ENCODE assay signal across 8 cellular contexts in the genomic region with DNA sequence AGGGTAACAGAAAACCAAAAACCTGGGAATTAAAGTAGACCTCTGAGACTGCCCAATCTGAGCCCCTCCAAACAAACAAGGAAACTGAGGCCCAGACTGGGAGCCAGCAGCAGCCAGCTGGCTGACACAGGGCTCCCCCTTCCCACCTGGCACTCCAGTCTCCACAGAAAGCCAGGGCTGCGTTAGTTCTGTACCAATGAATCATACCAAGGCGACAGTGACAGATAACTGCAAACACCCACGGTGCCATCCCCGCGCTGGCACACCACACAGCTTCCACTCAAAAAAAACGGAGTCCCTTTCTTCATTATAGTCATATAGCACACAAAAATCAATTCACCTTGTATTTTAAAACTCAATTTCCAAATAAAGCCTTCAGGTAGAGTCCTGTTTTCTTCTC. TPM values are rescaled to one million over a fixed set of nuclear protein-coding genes. Genes with fewer than 3 reads are reported as not detected.
A peak's percentile ranks its signal among the peaks of the same experiment; 100 is the strongest.
DNase-seq lines count a peak whose midpoint lies in the region; ATAC-seq and TF ChIP-seq lines count a peak whose summit lies in the region.

No MANE protein-coding gene starts in this region.

- WGBS in stomach, 5 donors: 24 to 65% (median 33%) methylated on average over 6 of the region's 6 CpGs

- no peaks in the 10 kb centered on the region for H3K9me3 ChIP-seq in stomach

- peaks cover 52 to 87% (median 75%) of the 10 kb centered on the region in 4 donors for H3K4me1 ChIP-seq in stomach

- no peaks in the 10 kb centered on the region for H3K36me3 ChIP-seq in stomach

- no peak for TF ChIP-seq EP300 in stomach (IDR thresholded peaks at IDR 0.05)

- H3K36me3 Mint-ChIP-seq in memory B cell: no peaks in the 10 kb centered on the region

- TF ChIP-seq CTCF in stomach (IDR thresholded peaks at IDR 0.05): no peak

- peak overlapping the region; percentile 80 for H3K4me3 Mint-ChIP-seq in memory B cell

- peak overlapping the region; percentile 64 to 89 (median 73) for H3K4me3 ChIP-seq in stomach

- ATAC-seq in memory B cell (ENCODE audit: low read depth): no peak
- ATAC-seq in GM19324 (IDR thresholded peaks at IDR 0.05; ENCODE audit: low FRiP score, unreplicated experiment): no peak

- TF ChIP-seq POLR2A in stomach (IDR thresholded peaks at IDR 0.05): no peak

- H3K27me3 ChIP-seq in stomach: no peaks in the 10 kb centered on the region

- H3K4me1 Mint-ChIP-seq in memory B cell: peaks cover 45% of the 10 kb centered on the region

- no peaks in the 10 kb centered on the region for H3K9me3 Mint-ChIP-seq in memory B cell

- intact Hi-C loops in stomach (cut with DNase I; ENCODE audit: low total_unique reads): no loop called here

- H3K27ac ChIP-seq in angular gyrus (ENCODE audit: low read depth, low read length) (peak overlapping the region; percentile 34), stomach (peak overlapping the region; percentile 98 to 99 (median 98))

- peak overlapping the region; percentile 97 for H3K27ac Mint-ChIP-seq in memory B cell

- H3K27me3 Mint-ChIP-seq in memory B cell: no peaks in the 10 kb centered on the region

- DNase-seq in SHP77 (lab: John Stamatoyannopoulos, UW): peak; percentile 18 to 27
- no peak for DNase-seq in SHP77 treated with DMSO at 0.1 percent for 48 hours (lab: John Stamatoyannopoulos, UW)
- DNase-seq in memory B cell (ENCODE audit: low spot score in 2 of 2): no peak
- DNase-seq in stomach: no peak
- no peak for DNase-seq in NCI-H187 treated with DMSO at 0.1 percent for 48 hours (lab: John Stamatoyannopoulos, UW)
- DNase-seq in D341Med (ENCODE audit: low spot score): no peak

RNA-seq across cellular contexts. Expression of a gene that starts 1.4 kb away (rescaled TPM):
- total RNA-seq in stomach: 100 to 1,000 TPM in 1 of 5 donors, 10 to 100 TPM in 4; 20.9 to 188 (median 40.8) TPM
- polyA plus RNA-seq in stomach: 1 to 10 TPM; 4.4 to 9.8 (median 7.3) TPM

RNA-seq across cellular contexts. Expression of a gene that starts 33.3 kb away (rescaled TPM):
- total RNA-seq in stomach: 10 to 100 TPM in 3 of 5 donors, 1 to 10 TPM in 1, under 1 TPM in 1; 0.58 to 21.1 (median 10.7) TPM
- polyA plus RNA-seq in stomach: 10 to 100 TPM in 2 of 3 donors, 1 to 10 TPM in 1; 4.4 to 20.6 (median 10.8) TPM

RNA-seq across cellular contexts. Expression of a gene that starts 47.1 kb away (rescaled TPM):
- 100 to 1,000 TPM in 1 of 5 donors, 10 to 100 TPM in 1, 1 to 10 TPM in 2, not detected in 1; 6.7 to 222 (median 45.5) TPM for total RNA-seq in stomach
- 10 to 100 TPM; 10.8 to 20.0 (median 17.0) TPM for polyA plus RNA-seq in stomach

Comparison
In these comparisons a context has a peak if more than half of its experiments do, and no peak if none do; other contexts are left out.
1. DNase-seq: peak in SHP77 (2 of 2); none in SHP77 treated with DMSO at 0.1 percent for 48 hours (single experiment), memory B cell (0 of 2), stomach (single experiment), NCI-H187 treated with DMSO at 0.1 percent for 48 hours (single experiment) and D341Med (single experiment).